In genomic region chr1:85708826-85709222, GRCh38 we compare ENCODE assay signal across 2 cellular contexts.
TF ChIP-seq lines count a peak whose summit lies in the region.

No MANE protein-coding gene starts in this region.

TF ChIP-seq in K562, 482 proteins besides CTCF, POLR2A, EP300 and RAD21 (continued from another document and continues in another):
- TF ChIP-seq ZNF518B (CRISPR knock-in tag; IDR thresholded peaks at IDR 0.05) (no peak), MEIS2 (IDR thresholded peaks at IDR 0.05; ENCODE audit: partially characterized antibody) (no peak), HOMEZ (CRISPR knock-in tag; IDR thresholded peaks at IDR 0.05) (no peak), TRIM28 (IDR thresholded peaks at IDR 0.05) (no peak), MTA3 (IDR thresholded peaks at IDR 0.05; ENCODE audit: borderline replicate concordance) (no peak), ADNP (tag; IDR thresholded peaks at IDR 0.05) (no peak), ZNF384 (IDR thresholded peaks at IDR 0.05; ENCODE audit: low read depth, low read length) (no peak), FOXA3 (CRISPR knock-in tag; conservative IDR thresholded peaks at IDR 0.05 in 1 of 2, IDR thresholded peaks at IDR 0.05 in 1 of 2) (0 out of 4 replicates have a peak, but pooled peaks of 1 of the 2 experiments have one; percentile 8), THRB (CRISPR knock-in tag; conservative IDR thresholded peaks at IDR 0.05) (no peak), ZNF253 (CRISPR knock-in tag; conservative IDR thresholded peaks at IDR 0.05) (no peak), ZNF655 (CRISPR knock-in tag; IDR thresholded peaks at IDR 0.05) (no peak), HBP1 (CRISPR knock-in tag; IDR thresholded peaks at IDR 0.05) (no peak), FOXK2 (conservative IDR thresholded peaks at IDR 0.05 in 1 of 2, IDR thresholded peaks at IDR 0.05 in 1 of 2; ENCODE audit: low read depth in 2 of 2) (peak; percentile 69 to 74; a peak in 3 of 4 replicates), ZBTB17 (CRISPR knock-in tag; IDR thresholded peaks at IDR 0.05) (no peak), ZBTB9 (CRISPR knock-in tag; IDR thresholded peaks at IDR 0.05) (no peak), MAFG (tag; conservative IDR thresholded peaks at IDR 0.05) (no peak), ZNF696 (CRISPR knock-in tag; conservative IDR thresholded peaks at IDR 0.05) (no peak), HDAC6 (IDR thresholded peaks at IDR 0.05; ENCODE audit: low read depth, low read length) (no peak), ZNF197 (CRISPR knock-in tag; IDR thresholded peaks at IDR 0.05; ENCODE audit: low read depth) (no peak), CC2D1A (IDR thresholded peaks at IDR 0.05) (no peak)

TF ChIP-seq in liver, 16 proteins besides CTCF, POLR2A, EP300 and RAD21:
- TF ChIP-seq TAF1 (conservative IDR thresholded peaks at IDR 0.05) (no peak), ZBTB33 (IDR thresholded peaks at IDR 0.05) (no peak), HNF4G (IDR thresholded peaks at IDR 0.05) (no peak), GABPA (IDR thresholded peaks at IDR 0.05 in 1 of 2, conservative IDR thresholded peaks at IDR 0.05 in 1 of 2) (no peak), SP1 (IDR thresholded peaks at IDR 0.05) (no peak), NR2F2 (IDR thresholded peaks at IDR 0.05) (no peak), YY1 (IDR thresholded peaks at IDR 0.05) (no peak), MAX (IDR thresholded peaks at IDR 0.05) (no peak), JUND (IDR thresholded peaks at IDR 0.05) (no peak), RXRA (IDR thresholded peaks at IDR 0.05) (no peak), REST (IDR thresholded peaks at IDR 0.05) (no peak), FOXA1 (IDR thresholded peaks at IDR 0.05) (no peak), EGR1 (IDR thresholded peaks at IDR 0.05; ENCODE audit: low read depth in 2 of 2) (no peak)
